ENCODE assay signal across 23 cellular contexts in the genomic region with DNA sequence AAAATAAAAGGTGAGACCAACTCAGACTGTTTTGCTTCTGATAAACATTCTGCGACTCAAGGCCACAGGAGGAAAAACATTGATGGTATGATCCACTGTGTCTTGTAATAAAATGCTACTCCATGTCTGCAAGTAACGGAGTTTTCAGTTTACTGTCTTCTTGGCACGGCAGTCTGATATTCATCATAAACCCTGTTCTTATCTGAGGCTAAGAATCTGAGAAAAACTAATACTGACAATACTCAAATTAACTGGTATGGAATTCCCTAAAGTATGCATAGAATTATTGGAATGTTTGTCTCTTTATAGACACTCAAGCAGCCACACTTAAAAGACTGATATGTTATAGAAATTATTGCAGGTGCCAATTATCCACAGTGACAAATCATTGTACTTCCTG.
"Had no signal": no experiment of that assay in that cellular context is flagged by ENCODE, and none has a peak within 500 bp of the region (broad histone marks: within the 10 kb centered on the region; RNA-seq: fewer than 3 reads in every experiment).

No MANE protein-coding gene starts in this region.

- H3K4me1 Mint-ChIP-seq: endodermal cell, memory B cell, naive B cell had no signal

- H3K27ac ChIP-seq: coronary artery, foreskin keratinocyte, lower lobe of right lung, parathyroid adenoma, prostate gland, stomach, thoracic aorta, transverse colon had no signal

- DNase-seq: effector CD4-positive, alpha-beta T cell; endodermal cell; erythroblast; foreskin keratinocyte; immature natural killer cell; kidney; left cardiac atrium; left ventricle myocardium inferior; lower lobe of right lung; naive B cell; occipital lobe; retina; stimulated activated naive CD4-positive, alpha-beta T cell; stomach; substantia nigra; transverse colon had no signal

- H3K27me3 Mint-ChIP-seq: naive B cell had no signal

- H3K4me1 ChIP-seq: lower lobe of right lung, parathyroid adenoma, prostate gland, stomach, transverse colon had no signal

- H3K4me3 ChIP-seq: coronary artery, left ventricle myocardium inferior, lower lobe of right lung, prostate gland, stomach, thoracic aorta, transverse colon had no signal

- H3K36me3 Mint-ChIP-seq: immature natural killer cell, memory B cell, naive B cell had no signal

- ATAC-seq: foreskin keratinocyte, left cardiac atrium, lower lobe of right lung, sciatic nerve had no signal

- H3K27ac Mint-ChIP-seq: endodermal cell, immature natural killer cell, memory B cell, nephron had no signal

- H3K9ac ChIP-seq: parathyroid adenoma had no signal

- H3K36me3 ChIP-seq: prostate gland, thoracic aorta had no signal

- H3K27me3 ChIP-seq: foreskin keratinocyte, stomach, transverse colon had no signal

- H3K9me3 Mint-ChIP-seq: endodermal cell, immature natural killer cell, memory B cell, naive B cell, nephron had no signal

- H3K9me3 ChIP-seq: left ventricle myocardium inferior, lower lobe of right lung, prostate gland, stomach, thoracic aorta, transverse colon had no signal

- H3K4me3 Mint-ChIP-seq: endodermal cell, immature natural killer cell, memory B cell, naive B cell, nephron had no signal

- H2AFZ ChIP-seq: parathyroid adenoma had no signal
